Comparison of ENCODE assay signal across 22 cellular contexts in genomic region chr20:43894531-43894930, GRCh38. TPM values are rescaled to one million over a fixed set of nuclear protein-coding genes. Genes with fewer than 3 reads are reported as not detected.
DNase-seq lines count a peak whose midpoint lies in the region; ATAC-seq and TF ChIP-seq lines count a peak whose summit lies in the region.
"Had no signal": no experiment of that assay in that cellular context is flagged by ENCODE, and none has a peak within 500 bp of the region (broad histone marks: within the 10 kb centered on the region; RNA-seq: fewer than 3 reads in every experiment).

No MANE protein-coding gene starts in this region.

- no peak for TF ChIP-seq POLR2A in sigmoid colon (IDR thresholded peaks at IDR 0.05)

- TF ChIP-seq EP300 in sigmoid colon (IDR thresholded peaks at IDR 0.05), result no peak

- peak overlapping the region; percentile 36; the same call in 1 of the 2 replicates for H3K4me3 ChIP-seq in ACC112 (ENCODE audit: low read depth, low read length)
- H3K4me3 ChIP-seq in H7 (ENCODE audit: insufficient read depth, low read depth, low read length), result no peak overlapping the region
- H3K4me3 ChIP-seq in SJCRH30, result no peak overlapping the region
- no peak overlapping the region for H3K4me3 ChIP-seq in sigmoid colon
- no peak overlapping the region for H3K4me3 ChIP-seq in aorta (ENCODE audit: low read length in 2 of 2)
- H3K4me3 ChIP-seq: HAP-1 had no signal

- H2AFZ ChIP-seq in ACC112 (ENCODE audit: low read length, unreplicated experiment), result no peak overlapping the region

- H3K27me3 ChIP-seq in ACC112 (ENCODE audit: insufficient read depth, low read length) (no peaks in the 10 kb centered on the region), H7 (ENCODE audit: control insufficient read depth, insufficient read depth, low read length) (no peaks in the 10 kb centered on the region), SJCRH30 (no peaks in the 10 kb centered on the region), sigmoid colon (no peaks in the 10 kb centered on the region), aorta (ENCODE audit: control insufficient read depth in 1 of 2, insufficient read depth in 2 of 2, low read length in 1 of 2) (no peaks in the 10 kb centered on the region)
- H3K27me3 ChIP-seq: BE2C had no signal

- TF ChIP-seq CTCF in sigmoid colon (IDR thresholded peaks at IDR 0.05), result no peak

- WGBS in sigmoid colon, 2 donors, result 49 to 66% methylated on average over 5 of the region's 5 CpGs
- WGBS in aorta, 2 donors, result 32 to 41% methylated on average over 5 of the region's 5 CpGs

- ATAC-seq in aorta (ENCODE audit: low FRiP score), result no peak

- H3K79me2 ChIP-seq in ACC112 (ENCODE audit: control insufficient read depth, insufficient read depth, low read length, unreplicated experiment), result no peaks in the 10 kb centered on the region

- H3K27ac ChIP-seq in ACC112 (ENCODE audit: low read depth, low read length) (peak overlapping the region; percentile 44), SJCRH30 (no peak overlapping the region), sigmoid colon (no peak overlapping the region), aorta (ENCODE audit: low read depth in 1 of 2, low read length in 2 of 2) (no peak overlapping the region)

- DNase-seq in H7 (peak; percentile 59), SJCRH30 (peak; percentile 33 to 35), iPS-NIHi7 (ENCODE audit: extremely low spot score) (peak; percentile 66), ecto neural progenitor cell (ENCODE audit: low spot score) (no peak), sigmoid colon (no peak), aorta (no peak), T1000 (lab: John Stamatoyannopoulos, UW) (no peak)
- DNase-seq: 8988T; BE2C; CD4-positive, alpha-beta T cell; MM.1S; NCI-H1092; NCI-H2081; NCI-H2171 treated with DMSO at 0.1 percent for 48 hours; NCI-H446; NCI-H69; OCI-M1; SHP77; SK-N-SH had no signal

- intact Hi-C loops in sigmoid colon (cut with DNase I), result no loop called here
- intact Hi-C loops in aorta (cut with DNase I), result no loop called here

- H3K36me3 ChIP-seq in ACC112 (ENCODE audit: insufficient read depth, low read length) (no peaks in the 10 kb centered on the region), H7 (replicated peaks; ENCODE audit: control insufficient read depth, insufficient read depth, low read length) (no peaks in the 10 kb centered on the region), SJCRH30 (no peaks in the 10 kb centered on the region), sigmoid colon (no peaks in the 10 kb centered on the region), aorta (ENCODE audit: control insufficient read depth in 1 of 2, insufficient read depth in 2 of 2, low read length in 1 of 2) (no peaks in the 10 kb centered on the region)
- H3K36me3 ChIP-seq: BE2C, HAP-1 had no signal

- H3K9me3 ChIP-seq in SJCRH30 (replicated peaks), result peaks cover 6% of the 10 kb centered on the region; the same call in 1 of the 2 replicates
- peaks cover 0 to 5% (median 1%) of the 10 kb centered on the region in 4 donors for H3K9me3 ChIP-seq in sigmoid colon
- H3K9me3 ChIP-seq in aorta (ENCODE audit: control insufficient read depth, low read length), result no peaks in the 10 kb centered on the region
- H3K9me3 ChIP-seq: BE2C, HAP-1 had no signal

- H3K4me1 ChIP-seq in ACC112 (ENCODE audit: control insufficient read depth, insufficient read depth, low read length, unreplicated experiment), result peaks cover 23% of the 10 kb centered on the region
- no peaks in the 10 kb centered on the region for H3K4me1 ChIP-seq in SJCRH30
- no peaks in the 10 kb centered on the region for H3K4me1 ChIP-seq in sigmoid colon
- no peaks in the 10 kb centered on the region for H3K4me1 ChIP-seq in aorta (ENCODE audit: control insufficient read depth in 1 of 2, insufficient read depth in 2 of 2, low read length in 2 of 2)
- H3K4me1 ChIP-seq: BE2C, Caco-2, HAP-1 had no signal

RNA-seq across cellular contexts. Expression of gene TOX2, which starts 20.1 kb away (rescaled TPM):
- total RNA-seq in H7 (2014; rRNA removed; shearing (Covaris generic)), result 1.6 and 2.1 TPM in 2 replicates
- 7.9 and 10.1 TPM in 2 replicates for total RNA-seq in SJCRH30 (2014; rRNA removed; shearing (Covaris generic))
- total RNA-seq in sigmoid colon (1 to 10 TPM in 2 of 4 donors, under 1 TPM in 2; 0.27 to 3.2 (median 1.2) TPM), aorta (10 to 100 TPM; 11.9 to 17.2 TPM)
- polyA plus RNA-seq in sigmoid colon (1 to 10 TPM; 1.2 to 8.1 (median 3.6) TPM), aorta (1 to 10 TPM; 1.1 to 6.8 TPM)
- total RNA-seq: Caco-2 had no signal

Comparison
In these comparisons a context has a peak if more than half of its experiments do, and no peak if none do; other contexts are left out.
1. DNase-seq: peak in H7 (single experiment), SJCRH30 (2 of 2) and iPS-NIHi7 (single experiment); none in ecto neural progenitor cell (single experiment), sigmoid colon (single experiment), aorta (0 of 2) and T1000 (single experiment).